Comparison of ENCODE assay signal across 10 cellular contexts in genomic region chr15:67253103-67253502, GRCh38. TPM values are rescaled to one million over a fixed set of nuclear protein-coding genes. Genes with fewer than 3 reads are reported as not detected.
DNase-seq lines count a peak whose midpoint lies in the region; ATAC-seq, FAIRE-seq and TF ChIP-seq lines count a peak whose summit lies in the region.
"Had no signal": no experiment of that assay in that cellular context is flagged by ENCODE, and none has a peak within 500 bp of the region (broad histone marks: within the 10 kb centered on the region; RNA-seq: fewer than 3 reads in every experiment).

No MANE protein-coding gene starts in this region.

- no peak overlapping the region for H3K27ac ChIP-seq in HepG2 (ENCODE audit: extremely low read length, insufficient read depth, low read length)
- no peak overlapping the region for H3K27ac ChIP-seq in right lobe of liver
- peak overlapping the region; percentile 98 for H3K27ac ChIP-seq in astrocyte (ENCODE audit: low read depth, low read length)

- H3K4me3 Mint-ChIP-seq in astrocyte (ENCODE audit: unreplicated experiment) (peak overlapping the region; percentile 100), memory B cell (peak overlapping the region; percentile 93)

- TF ChIP-seq RAD21 in HepG2 (CRISPR knock-in tag; IDR thresholded peaks at IDR 0.05), result no peak

- CTCF ChIA-PET in HepG2 (lab: Yijun Ruan, JAX; ENCODE audit: low intra/inter-chr PET ratio, low total read pairs), result no interaction called here

- peak overlapping the region; percentile 90 for H3K4me2 ChIP-seq in HepG2 (ENCODE audit: low read depth, low read length)
- peak overlapping the region; percentile 91 for H3K4me2 ChIP-seq in astrocyte (ENCODE audit: low read length)

- H3K36me3 Mint-ChIP-seq in astrocyte (ENCODE audit: low read depth, unreplicated experiment), result no peaks in the 10 kb centered on the region
- H3K36me3 Mint-ChIP-seq in memory B cell, result peaks cover 4% of the 10 kb centered on the region

- in situ Hi-C loops in HepG2 (cut with HindIII; ENCODE audit: extremely low pct_ligation_motif_present, low pct_unique_long_range_greater_than_20kb), result no loop called here

- H4K20me1 ChIP-seq in HepG2 (ENCODE audit: insufficient read depth, low read length) (no peaks in the 10 kb centered on the region), astrocyte (ENCODE audit: insufficient read depth, low read length) (peaks cover 27% of the 10 kb centered on the region)

- no TSS peak for BruUV-seq in HepG2 (replicated peaks; lab: Mats Ljungman, UMichigan)

- H3K79me2 ChIP-seq in HepG2 (ENCODE audit: insufficient read depth, low read length), result peaks cover 13% of the 10 kb centered on the region
- peaks cover 61% of the 10 kb centered on the region for H3K79me2 ChIP-seq in astrocyte (ENCODE audit: insufficient read depth, low read length)

- H3K9ac ChIP-seq in HepG2 (ENCODE audit: insufficient read depth, low read depth, low read length), result 0 out of 2 replicates have a peak overlapping the region, but pooled peaks have one; percentile 75
- peak overlapping the region; percentile 99 for H3K9ac ChIP-seq in astrocyte (ENCODE audit: low read length)

- intact Hi-C loops in HepG2 (cut with micrococcal nuclease; ENCODE audit: unreplicated experiment) (no loop called here), right lobe of liver (cut with DNase I) (no loop called here)

- TF ChIP-seq EP300 in HepG2 (IDR thresholded peaks at IDR 0.05; ENCODE audit: low read depth in 2 of 2, low read length in 2 of 2), result no peak
- no peak for TF ChIP-seq EP300 in HepG2 (CRISPR knock-in tag; IDR thresholded peaks at IDR 0.05; ENCODE audit: borderline replicate concordance)

- DNase-seq in HepG2 (ENCODE audit: low spot score) (no peak), right lobe of liver (no peak), astrocyte (ENCODE audit: low read depth) (no peak), memory B cell (ENCODE audit: low spot score in 2 of 2) (no peak), D721Med (ENCODE audit: insufficient read length, low spot score) (no peak), SHP77 (lab: John Stamatoyannopoulos, UW) (no peak)
- DNase-seq: NK-92 treated with Interleukin-12 subunit alpha and Interleukin-12 subunit beta, amount 100 ng/mL, for 24 hours had no signal

- no peak for ATAC-seq in HepG2
- ATAC-seq in right lobe of liver, result no peak
- ATAC-seq in memory B cell (ENCODE audit: low read depth), result no peak
- no peak for ATAC-seq in GM21529 (IDR thresholded peaks at IDR 0.05; ENCODE audit: unreplicated experiment)
- no peak for ATAC-seq in HG02588 (IDR thresholded peaks at IDR 0.05; ENCODE audit: unreplicated experiment)

- TF ChIP-seq CTCF in HepG2 (CRISPR knock-in tag; IDR thresholded peaks at IDR 0.05) (no peak), right lobe of liver (IDR thresholded peaks at IDR 0.05) (no peak), astrocyte (IDR thresholded peaks at IDR 0.05; ENCODE audit: insufficient read depth, low read depth, low read length) (no peak), D721Med (IDR thresholded peaks at IDR 0.05; ENCODE audit: insufficient read depth, missing control alignments) (no peak)

- H3K9me3 ChIP-seq in HepG2 (ENCODE audit: low read length), result no peaks in the 10 kb centered on the region
- no peaks in the 10 kb centered on the region for H3K9me3 ChIP-seq in right lobe of liver
- no peaks in the 10 kb centered on the region for H3K9me3 ChIP-seq in astrocyte (ENCODE audit: insufficient read depth, low read depth, low read length)
- H3K9me3 ChIP-seq: right atrium auricular region had no signal

- H3K4me1 Mint-ChIP-seq in astrocyte (ENCODE audit: low read depth, unreplicated experiment) (peaks cover 5% of the 10 kb centered on the region), memory B cell (peaks cover 15% of the 10 kb centered on the region)

- H3K9me3 Mint-ChIP-seq in astrocyte (ENCODE audit: unreplicated experiment) (no peaks in the 10 kb centered on the region), memory B cell (no peaks in the 10 kb centered on the region)

- FAIRE-seq in HepG2 (lab: Jason Lieb, UNC), result no peak
- FAIRE-seq in astrocyte (lab: Jason Lieb, UNC), result no peak
- FAIRE-seq in D721Med (lab: Jason Lieb, UNC), result no peak

- H3K36me3 ChIP-seq in HepG2 (replicated peaks in 1 of 2; ENCODE audit: control insufficient read depth in 1 of 2, insufficient read depth in 2 of 2, low read length in 2 of 2), result no peaks in the 10 kb centered on the region
- no peaks in the 10 kb centered on the region for H3K36me3 ChIP-seq in right lobe of liver
- H3K36me3 ChIP-seq in astrocyte (ENCODE audit: insufficient read depth, low read length), result no peaks in the 10 kb centered on the region
- H3K36me3 ChIP-seq: right atrium auricular region had no signal

- TF ChIP-seq POLR2A in HepG2 (IDR thresholded peaks at IDR 0.05; ENCODE audit: insufficient read depth in 1 of 2, low read depth in 2 of 2, low read length in 2 of 2) (no peak), right lobe of liver (IDR thresholded peaks at IDR 0.05) (no peak)

- H3K4me3 ChIP-seq in HepG2 (replicated peaks in 1 of 3; ENCODE audit: insufficient read depth in 1 of 3, low read depth in 2 of 3, low read length in 3 of 3) (peak overlapping the region in 2 of 3 experiments; percentile 92 to 98; a peak in 3 of 6 replicates), right lobe of liver (no peak overlapping the region), astrocyte (ENCODE audit: insufficient read depth, low read depth, low read length) (peak overlapping the region; percentile 96)

- WGBS in HepG2 (ENCODE audit: low lambda C conversion rate), result 80% methylated on average over 12 of the region's 12 CpGs
- WGBS in right lobe of liver (ENCODE audit: insufficient coverage, low coverage, low lambda C conversion rate, missing lambda C conversion rate), result 77% methylated on average over 6 of the region's 12 CpGs

- H3K27me3 Mint-ChIP-seq in astrocyte (ENCODE audit: low read depth, unreplicated experiment), result no peaks in the 10 kb centered on the region
- no peaks in the 10 kb centered on the region for H3K27me3 Mint-ChIP-seq in memory B cell

- no peak overlapping the region for H2AFZ ChIP-seq in HepG2 (ENCODE audit: low read length)
- no peak overlapping the region for H2AFZ ChIP-seq in astrocyte (ENCODE audit: low read depth, low read length)

- H3K27me3 ChIP-seq in HepG2 (ENCODE audit: control insufficient read depth in 1 of 2, insufficient read depth in 2 of 2, low read length in 2 of 2), result no peaks in the 10 kb centered on the region; a peak in 1 of 5 replicates
- no peaks in the 10 kb centered on the region for H3K27me3 ChIP-seq in right lobe of liver
- H3K27me3 ChIP-seq in astrocyte (ENCODE audit: insufficient read depth, low read length), result no peaks in the 10 kb centered on the region
- H3K27me3 ChIP-seq: right atrium auricular region had no signal

- H3K4me1 ChIP-seq in HepG2 (ENCODE audit: insufficient read depth, low read length) (peaks cover 26% of the 10 kb centered on the region), right lobe of liver (peaks cover 0 to 18% (median 0%) of the 10 kb centered on the region in 4 donors), astrocyte (ENCODE audit: insufficient read depth, low read length) (peaks cover 7% of the 10 kb centered on the region)

- POLR2A ChIA-PET in HepG2 (lab: Yijun Ruan, JAX), result no interaction called here

- no peak overlapping the region for H3K27ac Mint-ChIP-seq in astrocyte (ENCODE audit: unreplicated experiment)
- H3K27ac Mint-ChIP-seq in memory B cell, result peak overlapping the region; percentile 94

RNA-seq across cellular contexts. Expression of gene AAGAB, which starts 1.4 kb away (rescaled TPM):
- total RNA-seq in HepG2 (2016; rRNA removed; fragmentation: Illumina TruSeq; extraction: Trizol) (34.9 and 52.3 TPM in 2 replicates), right lobe of liver (10 to 100 TPM; 11.0 to 15.6 (median 13.6) TPM), astrocyte (46.0 and 52.2 TPM in 2 replicates)
- total RNA-seq in HepG2 (2016; cell fraction: cytosol; rRNA removed; fragmentation: Illumina TruSeq; extraction: Trizol; ENCODE audit: low read depth), result 53.2 and 54.6 TPM in 2 replicates
- total RNA-seq in HepG2 (2016; cell fraction: insoluble cytoplasmic fraction; rRNA removed; fragmentation: Illumina TruSeq; extraction: Trizol), result 33.7 and 51.5 TPM in 2 replicates
- total RNA-seq in HepG2 (2016; cell fraction: membrane; rRNA removed; fragmentation: Illumina TruSeq; extraction: Trizol), result 19.1 and 20.8 TPM in 2 replicates
- 15.3 and 18.5 TPM in 2 replicates for total RNA-seq in HepG2 (2016; cell fraction: nucleus; rRNA removed; fragmentation: Illumina TruSeq; extraction: Trizol)
- 8.0 and 10.1 TPM in 2 replicates for polyA plus RNA-seq in HepG2 (2011; rRNA removed)
- 7.5 and 8.8 TPM in 2 replicates for polyA plus RNA-seq in HepG2 (2011; cell fraction: cytosol; rRNA removed)
- 3.8 TPM in 2 replicates for polyA plus RNA-seq in HepG2 (2011; cell fraction: nucleus; rRNA removed)
- polyA plus RNA-seq in HepG2 (2012), result 8.7 and 8.9 TPM in 2 replicates
- polyA plus RNA-seq in HepG2 (2016; cell fraction: cytosol; fragmentation: Illumina TruSeq; extraction: Trizol; ENCODE audit: low read depth), result 4.6 and 5.1 TPM in 2 replicates
- 45.2 and 49.6 TPM in 2 replicates for polyA plus RNA-seq in HepG2 (2016; cell fraction: insoluble cytoplasmic fraction; fragmentation: Illumina TruSeq; extraction: Trizol; ENCODE audit: low read depth)
- polyA plus RNA-seq in HepG2 (2016; cell fraction: membrane; fragmentation: Illumina TruSeq; extraction: Trizol; ENCODE audit: low read depth), result 11.6 and 13.1 TPM in 2 replicates
- polyA plus RNA-seq in HepG2 (2016; cell fraction: nucleus; fragmentation: Illumina TruSeq; extraction: Trizol; ENCODE audit: insufficient read depth, low read depth), result 17.4 and 18.4 TPM in 2 replicates
- 12.5 and 110 TPM in 2 replicates for polyA minus RNA-seq in HepG2 (2011; rRNA and poly(A)+ RNA removed; ENCODE audit: low replicate concordance)
- polyA minus RNA-seq in HepG2 (2011; cell fraction: cytosol; rRNA and poly(A)+ RNA removed), result 10.6 and 10.7 TPM in 2 replicates
- 12.4 and 14.3 TPM in 2 replicates for polyA minus RNA-seq in HepG2 (2011; cell fraction: nucleus; rRNA and poly(A)+ RNA removed)

RNA-seq across cellular contexts. Expression of gene IQCH, which starts 1.5 kb away (rescaled TPM):
- total RNA-seq in HepG2 (2016; rRNA removed; fragmentation: Illumina TruSeq; extraction: Trizol) (0.48 and 0.55 TPM in 2 replicates), right lobe of liver (1 to 10 TPM in 5 of 6 experiments, under 1 TPM in 1; 0.91 to 2.3 (median 1.4) TPM), astrocyte (1.9 and 2.7 TPM in 2 replicates)
- 0.18 and 0.30 TPM in 2 replicates for total RNA-seq in HepG2 (2016; cell fraction: cytosol; rRNA removed; fragmentation: Illumina TruSeq; extraction: Trizol; ENCODE audit: low read depth)
- total RNA-seq in HepG2 (2016; cell fraction: insoluble cytoplasmic fraction; rRNA removed; fragmentation: Illumina TruSeq; extraction: Trizol), result 0.31 and 0.39 TPM in 2 replicates
- total RNA-seq in HepG2 (2016; cell fraction: membrane; rRNA removed; fragmentation: Illumina TruSeq; extraction: Trizol), result 0.46 and 0.90 TPM in 2 replicates
- 0.66 TPM in 1 of 2 replicates, not detected in the other for total RNA-seq in HepG2 (2016; cell fraction: nucleus; rRNA removed; fragmentation: Illumina TruSeq; extraction: Trizol)
- polyA plus RNA-seq in HepG2 (2011; rRNA removed), result 0.08 and 0.16 TPM in 2 replicates
- polyA plus RNA-seq in HepG2 (2011; cell fraction: cytosol; rRNA removed), result 0.04 and 0.12 TPM in 2 replicates
- polyA plus RNA-seq in HepG2 (2011; cell fraction: nucleus; rRNA removed), result 0.13 TPM in 1 of 2 replicates, not detected in the other
- 0.08 and 0.25 TPM in 2 replicates for polyA plus RNA-seq in HepG2 (2012)
- 0.52 TPM in 1 of 2 replicates, not detected in the other for polyA plus RNA-seq in HepG2 (2016; cell fraction: cytosol; fragmentation: Illumina TruSeq; extraction: Trizol; ENCODE audit: low read depth)
- polyA plus RNA-seq in HepG2 (2016; cell fraction: insoluble cytoplasmic fraction; fragmentation: Illumina TruSeq; extraction: Trizol; ENCODE audit: low read depth), result 0.19 and 0.58 TPM in 2 replicates
- 0.31 and 0.40 TPM in 2 replicates for polyA plus RNA-seq in HepG2 (2016; cell fraction: membrane; fragmentation: Illumina TruSeq; extraction: Trizol; ENCODE audit: low read depth)
- polyA plus RNA-seq in HepG2 (2016; cell fraction: nucleus; fragmentation: Illumina TruSeq; extraction: Trizol; ENCODE audit: insufficient read depth, low read depth), result not detected in 2 replicates
- 7.7 TPM in 1 of 2 replicates, not detected in the other for polyA minus RNA-seq in HepG2 (2011; rRNA and poly(A)+ RNA removed; ENCODE audit: low replicate concordance)
- polyA minus RNA-seq in HepG2 (2011; cell fraction: cytosol; rRNA and poly(A)+ RNA removed), result not detected in 2 replicates
- polyA minus RNA-seq in HepG2 (2011; cell fraction: nucleus; rRNA and poly(A)+ RNA removed), result 0.50 and 0.52 TPM in 2 replicates

Comparison
In these comparisons a context has a peak if more than half of its experiments do, and no peak if none do; other contexts are left out.
1. H3K4me3 ChIP-seq: peak in HepG2 (2 of 3) and astrocyte (single experiment); none in right lobe of liver (0 of 3).